Comparison of ENCODE assay signal across 8 cellular contexts in the genomic region with DNA sequence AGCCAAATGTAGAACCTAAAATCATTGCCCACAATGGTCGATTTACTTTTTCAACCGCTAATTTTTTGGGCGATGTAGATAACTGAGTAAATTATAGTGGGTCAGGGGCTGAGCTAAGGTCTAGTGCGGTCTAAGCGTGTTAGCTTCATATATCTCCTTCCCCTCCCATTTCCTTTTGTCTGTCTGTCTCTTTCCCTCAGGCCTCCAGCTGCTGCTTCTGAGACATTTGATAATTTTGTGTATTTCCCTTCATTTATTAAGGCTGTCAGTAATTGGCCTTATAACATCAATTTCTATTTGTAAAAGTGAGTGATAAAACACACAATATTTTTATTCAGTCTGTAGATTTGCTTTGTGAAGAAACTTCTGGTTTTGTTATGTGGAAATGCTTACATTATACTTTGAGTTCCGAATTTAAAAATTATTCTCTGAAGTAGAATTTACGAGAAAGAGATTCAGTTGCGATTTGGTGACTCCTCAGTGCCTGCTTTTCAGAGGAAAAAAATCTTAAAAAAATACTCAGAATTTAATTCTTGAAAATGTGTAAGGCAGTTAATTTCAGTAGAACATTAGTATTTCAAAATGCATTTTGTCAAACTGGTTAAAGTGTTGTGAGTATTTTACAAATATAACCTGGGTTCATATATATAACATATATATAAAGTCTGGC. TPM values are rescaled to one million over a fixed set of nuclear protein-coding genes. Genes with fewer than 3 reads are reported as not detected.
DNase-seq lines count a peak whose midpoint lies in the region; ATAC-seq, FAIRE-seq and TF ChIP-seq lines count a peak whose summit lies in the region.

No MANE protein-coding gene starts in this region.

- no peak for DNase-seq in T-helper 1 cell
- DNase-seq in T-helper 17 cell = no peak
- no peak for DNase-seq in right cardiac atrium
- no peak for DNase-seq in G401 (ENCODE audit: low spot score)
- DNase-seq in GM12892 (ENCODE audit: insufficient read length) = no peak
- DNase-seq in occipital lobe (lab: John Stamatoyannopoulos, UW) = no peak

- H3K36me3 ChIP-seq in stomach smooth muscle (ENCODE audit: control insufficient read depth in 2 of 2, insufficient read depth in 2 of 2, low read length in 2 of 2) = no peaks in the 10 kb centered on the region

- no peaks in the 10 kb centered on the region for H3K9me3 Mint-ChIP-seq in T-helper 1 cell treated with Interleukin-12 subunit alpha and Interleukin-12 subunit beta and Interleukin-4 antibody, amounts not matched to agents 30 μg/mL and 1 μg/mL, for 36 hours

- no peak for FAIRE-seq in GM12892 (lab: Jason Lieb, UNC)

- ATAC-seq in T-helper 17 cell = no peak
- no peak for ATAC-seq in right cardiac atrium

- peak overlapping the region; percentile 90 for H3K4me3 ChIP-seq in right cardiac atrium (ENCODE audit: low read length)
- peak overlapping the region; percentile 79 for H3K4me3 ChIP-seq in stomach smooth muscle (ENCODE audit: low read length in 2 of 2)

- H3K36me3 Mint-ChIP-seq in T-helper 1 cell treated with Interleukin-12 subunit alpha and Interleukin-12 subunit beta and Interleukin-4 antibody, amounts not matched to agents 30 μg/mL and 1 μg/mL, for 36 hours (ENCODE audit: low read depth) = no peaks in the 10 kb centered on the region
- no peaks in the 10 kb centered on the region for H3K36me3 Mint-ChIP-seq in T-helper 17 cell (ENCODE audit: low read depth)

- TF ChIP-seq POLR2A in GM12892 (IDR thresholded peaks at IDR 0.05; ENCODE audit: low read depth, low read length) = no peak

- H3K4me1 Mint-ChIP-seq in T-helper 1 cell treated with Interleukin-12 subunit alpha and Interleukin-12 subunit beta and Interleukin-4 antibody, amounts not matched to agents 30 μg/mL and 1 μg/mL, for 36 hours (ENCODE audit: low read depth) = peaks cover 8% of the 10 kb centered on the region
- peaks cover 7% of the 10 kb centered on the region for H3K4me1 Mint-ChIP-seq in T-helper 17 cell

- 35% methylated on average over 8 of the region's 8 CpGs for WGBS in right cardiac atrium

- H3K27ac ChIP-seq in right cardiac atrium (ENCODE audit: low read length) (no peak overlapping the region), stomach smooth muscle (ENCODE audit: low read length) (no peak overlapping the region)

- in situ Hi-C loops in G401 (cut with HindIII; ENCODE audit: low sequenced_read_pairs) = no loop called here

- H3K27me3 ChIP-seq in right cardiac atrium (ENCODE audit: control insufficient read depth, insufficient read depth) (no peaks in the 10 kb centered on the region), stomach smooth muscle (ENCODE audit: control insufficient read depth in 1 of 2, insufficient read depth in 2 of 2, low read length in 2 of 2) (no peaks in the 10 kb centered on the region)

- no peaks in the 10 kb centered on the region for H3K4me1 ChIP-seq in right cardiac atrium (ENCODE audit: control insufficient read depth, insufficient read depth, low read length)
- H3K4me1 ChIP-seq in stomach smooth muscle (ENCODE audit: control insufficient read depth, insufficient read depth, low read length) = peaks cover 8% of the 10 kb centered on the region

- no peak overlapping the region for H3K27ac Mint-ChIP-seq in T-helper 1 cell treated with Interleukin-12 subunit alpha and Interleukin-12 subunit beta and Interleukin-4 antibody, amounts not matched to agents 30 μg/mL and 1 μg/mL, for 36 hours
- peak overlapping the region; percentile 81 for H3K27ac Mint-ChIP-seq in T-helper 17 cell

- H3K27me3 Mint-ChIP-seq in T-helper 1 cell treated with Interleukin-12 subunit alpha and Interleukin-12 subunit beta and Interleukin-4 antibody, amounts not matched to agents 30 μg/mL and 1 μg/mL, for 36 hours (ENCODE audit: low read depth) = peaks cover 78% of the 10 kb centered on the region
- peaks cover 7% of the 10 kb centered on the region for H3K27me3 Mint-ChIP-seq in T-helper 17 cell

- peak overlapping the region; percentile 43 to 72 for H3K9ac ChIP-seq in stomach smooth muscle (ENCODE audit: low read length in 2 of 2)

- intact Hi-C loops in right cardiac atrium (cut with DNase I) = no loop called here

- no peaks in the 10 kb centered on the region for H3K9me3 ChIP-seq in T-helper 17 cell (ENCODE audit: control insufficient read depth, low read length, poor library complexity, severe bottlenecking)
- no peaks in the 10 kb centered on the region for H3K9me3 ChIP-seq in right cardiac atrium (ENCODE audit: control insufficient read depth, low read length)
- H3K9me3 ChIP-seq in stomach smooth muscle (ENCODE audit: control insufficient read depth in 2 of 2, low read length in 2 of 2) = no peaks in the 10 kb centered on the region

- H3K4me3 Mint-ChIP-seq in T-helper 1 cell treated with Interleukin-12 subunit alpha and Interleukin-12 subunit beta and Interleukin-4 antibody, amounts not matched to agents 30 μg/mL and 1 μg/mL, for 36 hours = peak overlapping the region; percentile 76
- peak overlapping the region; percentile 90 for H3K4me3 Mint-ChIP-seq in T-helper 17 cell

RNA-seq across cellular contexts. Expression of gene TMEM170B, which starts 1.4 kb away (rescaled TPM):
- total RNA-seq in T-helper 17 cell (1 to 10 TPM; 1.3 to 1.7 TPM), right cardiac atrium (1 to 10 TPM; 4.9 to 5.7 (median 5.4) TPM), occipital lobe (59.0 TPM)
- 1.8 TPM for polyA plus RNA-seq in right cardiac atrium
- total RNA-seq in G401 (2014; rRNA removed; shearing (Covaris generic)) = 4.9 and 6.3 TPM in 2 replicates
- 5.6 TPM for polyA plus RNA-seq in GM12892 (2012; ENCODE audit: missing spikeins)
